In genomic region chr13:60163525-60164471, GRCh38 we compare ENCODE assay signal across 8 cellular contexts. TPM values are rescaled to one million over a fixed set of nuclear protein-coding genes. Genes with fewer than 3 reads are reported as not detected.
DNase-seq lines count a peak whose midpoint lies in the region; ATAC-seq, FAIRE-seq and TF ChIP-seq lines count a peak whose summit lies in the region.

A gene with protein sequence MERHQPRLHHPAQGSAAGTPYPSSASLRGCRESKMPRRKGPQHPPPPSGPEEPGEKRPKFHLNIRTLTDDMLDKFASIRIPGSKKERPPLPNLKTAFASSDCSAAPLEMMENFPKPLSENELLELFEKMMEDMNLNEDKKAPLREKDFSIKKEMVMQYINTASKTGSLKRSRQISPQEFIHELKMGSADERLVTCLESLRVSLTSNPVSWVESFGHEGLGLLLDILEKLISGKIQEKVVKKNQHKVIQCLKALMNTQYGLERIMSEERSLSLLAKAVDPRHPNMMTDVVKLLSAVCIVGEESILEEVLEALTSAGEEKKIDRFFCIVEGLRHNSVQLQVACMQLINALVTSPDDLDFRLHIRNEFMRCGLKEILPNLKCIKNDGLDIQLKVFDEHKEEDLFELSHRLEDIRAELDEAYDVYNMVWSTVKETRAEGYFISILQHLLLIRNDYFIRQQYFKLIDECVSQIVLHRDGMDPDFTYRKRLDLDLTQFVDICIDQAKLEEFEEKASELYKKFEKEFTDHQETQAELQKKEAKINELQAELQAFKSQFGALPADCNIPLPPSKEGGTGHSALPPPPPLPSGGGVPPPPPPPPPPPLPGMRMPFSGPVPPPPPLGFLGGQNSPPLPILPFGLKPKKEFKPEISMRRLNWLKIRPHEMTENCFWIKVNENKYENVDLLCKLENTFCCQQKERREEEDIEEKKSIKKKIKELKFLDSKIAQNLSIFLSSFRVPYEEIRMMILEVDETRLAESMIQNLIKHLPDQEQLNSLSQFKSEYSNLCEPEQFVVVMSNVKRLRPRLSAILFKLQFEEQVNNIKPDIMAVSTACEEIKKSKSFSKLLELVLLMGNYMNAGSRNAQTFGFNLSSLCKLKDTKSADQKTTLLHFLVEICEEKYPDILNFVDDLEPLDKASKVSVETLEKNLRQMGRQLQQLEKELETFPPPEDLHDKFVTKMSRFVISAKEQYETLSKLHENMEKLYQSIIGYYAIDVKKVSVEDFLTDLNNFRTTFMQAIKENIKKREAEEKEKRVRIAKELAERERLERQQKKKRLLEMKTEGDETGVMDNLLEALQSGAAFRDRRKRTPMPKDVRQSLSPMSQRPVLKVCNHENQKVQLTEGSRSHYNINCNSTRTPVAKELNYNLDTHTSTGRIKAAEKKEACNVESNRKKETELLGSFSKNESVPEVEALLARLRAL (minus strand): TSS chr13:60163928. CDS start chr13:60163766, 162 bp downstream.

- H4K20me1 ChIP-seq in HepG2 (ENCODE audit: insufficient read depth, low read length), result no peaks in the 10 kb centered on the region

- peaks cover 29% of the 10 kb centered on the region for H3K79me2 ChIP-seq in HepG2 (ENCODE audit: insufficient read depth, low read length)

- peaks cover 18% of the 10 kb centered on the region for H3K4me1 Mint-ChIP-seq in CD14-positive monocyte

- peaks cover 0 to 2% (median 0%) of the 10 kb centered on the region in 7 donors for H3K9me3 Mint-ChIP-seq in CD14-positive monocyte

- DNase-seq in CD14-positive monocyte (ENCODE audit: low spot score) (peak; percentile 89), NCI-H774 (lab: John Stamatoyannopoulos, UW) (peak; percentile 77), dermis blood vessel endothelial cell (peak; percentile 96), HepG2 (ENCODE audit: low spot score) (peak; percentile 90)
- DNase-seq in activated CD4-positive, alpha-beta T cell treated with anti-CD3 and anti-CD28 coated beads, Interleukin-2, amount 50 U/mL, for 4 hours, result peak; percentile 89 to 91
- peak; percentile 94 for DNase-seq in stimulated activated CD4-positive, alpha-beta T cell treated with anti-CD3 and anti-CD28 coated beads, Interleukin-4, amount 100 ng/mL, for 1 hour

- TF ChIP-seq RAD21 in HepG2 (CRISPR knock-in tag; IDR thresholded peaks at IDR 0.05), result no peak

- TF ChIP-seq POLR2A in HepG2 (IDR thresholded peaks at IDR 0.05; ENCODE audit: insufficient read depth in 1 of 2, low read depth in 2 of 2, low read length in 2 of 2), result peak; percentile 90 to 91

- no peaks in the 10 kb centered on the region for H3K36me3 Mint-ChIP-seq in CD14-positive monocyte

- 0% methylated on average over 15 of the region's 62 CpGs for WGBS in HepG2 (ENCODE audit: low lambda C conversion rate)

- H3K27me3 ChIP-seq in HepG2 (ENCODE audit: control insufficient read depth in 1 of 2, insufficient read depth in 2 of 2, low read length in 2 of 2), result no peaks in the 10 kb centered on the region; a peak in 1 of 5 replicates

- H3K27ac ChIP-seq in HepG2 (ENCODE audit: extremely low read length, insufficient read depth, low read length), result peak within 1 kb of the TSS; percentile 80

- intact Hi-C loops in CD14-positive monocyte (cut with micrococcal nuclease), result loop anchor here in 1 of 2 donors (5.0 kb wide), 1 partner anchor 234 kb away; the partner anchor contains the start of gene TDRD3
- intact Hi-C loops in HepG2 (cut with micrococcal nuclease; ENCODE audit: unreplicated experiment), result loop anchor here (5.0 kb wide), 1 partner anchor 234 kb away; the partner anchor contains the start of gene TDRD3

- no peak for TF ChIP-seq EP300 in HepG2 (IDR thresholded peaks at IDR 0.05; ENCODE audit: low read depth in 2 of 2, low read length in 2 of 2)
- TF ChIP-seq EP300 in HepG2 (CRISPR knock-in tag; IDR thresholded peaks at IDR 0.05; ENCODE audit: borderline replicate concordance), result no peak

- in situ Hi-C loops in HepG2 (cut with HindIII; ENCODE audit: extremely low pct_ligation_motif_present, low pct_unique_long_range_greater_than_20kb), result loop anchor here (5.0 kb wide), 1 partner anchor 234 kb away; the partner anchor contains the start of gene TDRD3

- H3K4me1 ChIP-seq in HepG2 (ENCODE audit: insufficient read depth, low read length), result peaks cover 32% of the 10 kb centered on the region

- H3K27ac Mint-ChIP-seq in CD14-positive monocyte, result peak within 1 kb of the TSS; percentile 84 to 91 (median 89)

- H2AFZ ChIP-seq in HepG2 (ENCODE audit: low read length), result peak within 1 kb of the TSS; percentile 55

- peak within 1 kb of the TSS; percentile 88 to 94 for H3K4me3 Mint-ChIP-seq in CD14-positive monocyte

- ATAC-seq in GM19395 (IDR thresholded peaks at IDR 0.05; ENCODE audit: unreplicated experiment) (peak; percentile 99), HG03565 (IDR thresholded peaks at IDR 0.05; ENCODE audit: unreplicated experiment) (peak; percentile 100), HepG2 (peak; percentile 100)

- BruUV-seq in HepG2 (replicated peaks; lab: Mats Ljungman, UMichigan), result TSS peak; percentile 94

- TF ChIP-seq CTCF in CD14-positive monocyte (IDR thresholded peaks at IDR 0.05) (no peak), HepG2 (CRISPR knock-in tag; IDR thresholded peaks at IDR 0.05) (no peak)

- peak within 1 kb of the TSS; percentile 70 to 92 (median 73) for H3K4me3 ChIP-seq in HepG2 (replicated peaks in 1 of 3; ENCODE audit: insufficient read depth in 1 of 3, low read depth in 2 of 3, low read length in 3 of 3)

- H3K4me2 ChIP-seq in HepG2 (ENCODE audit: low read depth, low read length), result peak within 1 kb of the TSS; percentile 78

- H3K9ac ChIP-seq in HepG2 (ENCODE audit: insufficient read depth, low read depth, low read length), result peak within 1 kb of the TSS; percentile 90

- peaks cover 0 to 6% (median 0%) of the 10 kb centered on the region in 3 donors for H3K27me3 Mint-ChIP-seq in CD14-positive monocyte (ENCODE audit: low read depth in 3 of 3)

- FAIRE-seq in HepG2 (lab: Jason Lieb, UNC), result peak; percentile 48

- POLR2A ChIA-PET in HepG2 (lab: Yijun Ruan, JAX), result interaction anchor here (0.5 to 0.9 kb wide), 2 partner anchors 13 to 143 kb away, joined by 3 read pairs; no protein-coding TSS in a partner anchor

- no peaks in the 10 kb centered on the region for H3K9me3 ChIP-seq in HepG2 (ENCODE audit: low read length)

- H3K36me3 ChIP-seq in HepG2 (replicated peaks in 1 of 2; ENCODE audit: control insufficient read depth in 1 of 2, insufficient read depth in 2 of 2, low read length in 2 of 2), result no peaks in the 10 kb centered on the region

- CTCF ChIA-PET in HepG2 (lab: Yijun Ruan, JAX; ENCODE audit: low intra/inter-chr PET ratio, low total read pairs), result no interaction called here

TF ChIP-seq in HepG2, 621 proteins besides CTCF, POLR2A, EP300 and RAD21 (continues in another document):
- TF ChIP-seq MTF1 (CRISPR knock-in tag; IDR thresholded peaks at IDR 0.05), result no peak
- TF ChIP-seq GFI1 (CRISPR knock-in tag; IDR thresholded peaks at IDR 0.05; ENCODE audit: borderline replicate concordance), result no peak
- TF ChIP-seq SUZ12 (IDR thresholded peaks at IDR 0.05; ENCODE audit: low read depth, low read length), result no peak
- peak; percentile 43; the same call in 1 of the 2 replicates for TF ChIP-seq THRA (CRISPR knock-in tag; IDR thresholded peaks at IDR 0.05; ENCODE audit: borderline replicate concordance)
- TF ChIP-seq ISL2 (CRISPR knock-in tag; IDR thresholded peaks at IDR 0.05), result peak; percentile 68
- TF ChIP-seq ZNF160 (CRISPR knock-in tag; IDR thresholded peaks at IDR 0.05), result no peak

RNA-seq across cellular contexts. Expression of the gene that starts here (rescaled TPM):
- polyA plus RNA-seq in CD14-positive monocyte, result under 1 TPM; 0.04 to 0.09 TPM
- 8.7 and 16.2 TPM in 2 replicates for total RNA-seq in dermis blood vessel endothelial cell
- total RNA-seq in HepG2 (2016; rRNA removed; fragmentation: Illumina TruSeq; extraction: Trizol), result 9.3 and 10.1 TPM in 2 replicates
- 4.9 and 5.1 TPM in 2 replicates for total RNA-seq in HepG2 (2016; cell fraction: cytosol; rRNA removed; fragmentation: Illumina TruSeq; extraction: Trizol; ENCODE audit: low read depth)
- 8.1 and 9.9 TPM in 2 replicates for total RNA-seq in HepG2 (2016; cell fraction: insoluble cytoplasmic fraction; rRNA removed; fragmentation: Illumina TruSeq; extraction: Trizol)
- total RNA-seq in HepG2 (2016; cell fraction: membrane; rRNA removed; fragmentation: Illumina TruSeq; extraction: Trizol), result 4.5 and 4.7 TPM in 2 replicates
- 23.4 and 24.9 TPM in 2 replicates for total RNA-seq in HepG2 (2016; cell fraction: nucleus; rRNA removed; fragmentation: Illumina TruSeq; extraction: Trizol)
- polyA plus RNA-seq in HepG2 (2011; rRNA removed), result 1.9 and 4.0 TPM in 2 replicates
- 1.8 and 2.1 TPM in 2 replicates for polyA plus RNA-seq in HepG2 (2011; cell fraction: cytosol; rRNA removed)
- 1.9 and 2.5 TPM in 2 replicates for polyA plus RNA-seq in HepG2 (2011; cell fraction: nucleus; rRNA removed)
- polyA plus RNA-seq in HepG2 (2012), result 2.1 and 5.3 TPM in 2 replicates
- 0.70 and 0.77 TPM in 2 replicates for polyA plus RNA-seq in HepG2 (2016; cell fraction: cytosol; fragmentation: Illumina TruSeq; extraction: Trizol; ENCODE audit: low read depth)
- polyA plus RNA-seq in HepG2 (2016; cell fraction: insoluble cytoplasmic fraction; fragmentation: Illumina TruSeq; extraction: Trizol; ENCODE audit: low read depth), result 11.9 and 13.0 TPM in 2 replicates
- polyA plus RNA-seq in HepG2 (2016; cell fraction: membrane; fragmentation: Illumina TruSeq; extraction: Trizol; ENCODE audit: low read depth), result 1.8 and 1.9 TPM in 2 replicates
- 7.8 and 9.6 TPM in 2 replicates for polyA plus RNA-seq in HepG2 (2016; cell fraction: nucleus; fragmentation: Illumina TruSeq; extraction: Trizol; ENCODE audit: insufficient read depth, low read depth)
- polyA minus RNA-seq in HepG2 (2011; rRNA and poly(A)+ RNA removed; ENCODE audit: low replicate concordance), result 10.6 and 37.8 TPM in 2 replicates
- polyA minus RNA-seq in HepG2 (2011; cell fraction: cytosol; rRNA and poly(A)+ RNA removed), result 6.7 and 7.4 TPM in 2 replicates
- 25.4 and 43.1 TPM in 2 replicates for polyA minus RNA-seq in HepG2 (2011; cell fraction: nucleus; rRNA and poly(A)+ RNA removed)

Comparison
In these comparisons a context has a peak if more than half of its experiments do, and no peak if none do; other contexts are left out.
1. Peak in every context shown above with its lines: DNase-seq, ATAC-seq, H3K4me3 ChIP-seq and H3K27ac ChIP-seq.
2. Peak in DNase-seq in CD14-positive monocyte; RNA of the gene not detected or under 1 TPM.